ENCODE assay signal across 39 cellular contexts in genomic region chr20:2259731-2260130, GRCh38. TPM values are rescaled to one million over a fixed set of nuclear protein-coding genes. Genes with fewer than 3 reads are reported as not detected.
"Had no signal": no experiment of that assay in that cellular context is flagged by ENCODE, and none has a peak within 500 bp of the region (broad histone marks: within the 10 kb centered on the region; RNA-seq: fewer than 3 reads in every experiment).

No MANE protein-coding gene starts in this region.

- H3K36me3 Mint-ChIP-seq: activated CD4-positive, alpha-beta memory T cell treated with anti-CD3 and anti-CD28 coated beads for 36 hours; activated CD8-positive, alpha-beta memory T cell treated with anti-CD3 and anti-CD28 coated beads, Interleukin-2, amount 10 ng/mL, durations not matched to agents 7 days and 5 days; activated naive CD4-positive, alpha-beta T cell treated with anti-CD3 and anti-CD28 coated beads, Interleukin-2, amount 50 U/mL, for 24 hours; activated naive CD8-positive, alpha-beta T cell treated with anti-CD3 and anti-CD28 coated beads for 36 hours; brain had no signal

- H3K9me3 Mint-ChIP-seq: activated CD4-positive, alpha-beta memory T cell treated with anti-CD3 and anti-CD28 coated beads for 36 hours; activated CD4-positive, alpha-beta T cell treated with anti-CD3 and anti-CD28 coated beads, Interleukin-2, amount 10 ng/mL, durations not matched to agents 24 days and 14 days; activated naive CD4-positive, alpha-beta T cell treated with anti-CD3 and anti-CD28 coated beads for 36 hours; activated naive CD4-positive, alpha-beta T cell treated with anti-CD3 and anti-CD28 coated beads, Interleukin-2, amount 50 U/mL, for 24 hours; activated naive CD8-positive, alpha-beta T cell treated with anti-CD3 and anti-CD28 coated beads for 36 hours; activated naive CD8-positive, alpha-beta T cell treated with anti-CD3 and anti-CD28 coated beads, Interleukin-2, amount 50 U/mL, for 24 hours; activated T-helper 1 cell treated with anti-CD3 and anti-CD28 coated beads, Interleukin-12 subunit alpha, Interleukin-12 subunit beta, Interleukin-2, Interleukin-4 antibody, amounts not matched to agents 30 ng/mL and 10 ng/mL and 1 ng/mL, durations not matched to agents 14 hours and 24 hours and 36 hours; activated T-helper 2 cell treated with anti-CD3 and anti-CD28 coated beads, Interferon-gamma antibody, Interleukin-2, Interleukin-4, amounts not matched to agents 10 μg/mL and 5 μg/mL and 100 μg/mL, durations not matched to agents 14 hours and 24 hours and 36 hours; brain; dendritic cell treated with granulocyte-macrophage colony-stimulating factor and Interleukin-4, amounts not matched to agents 40 ng/mL and 50 ng/mL, for 4 days had no signal

- DNase-seq: activated CD4-positive, alpha-beta memory T cell treated with anti-CD3 and anti-CD28 coated beads for 36 hours; activated CD4-positive, alpha-beta T cell treated with anti-CD3 and anti-CD28 coated beads for 36 hours; activated CD4-positive, alpha-beta T cell treated with anti-CD3 and anti-CD28 coated beads, Interleukin-2, amount 10 ng/mL, durations not matched to agents 24 days and 14 days; activated CD4-positive, CD25-positive, alpha-beta regulatory T cell; activated CD4-positive, CD25-positive, alpha-beta regulatory T cell treated with anti-CD3 and anti-CD28 coated beads, Interleukin-2, amount 50 U/mL, for 72 hours; activated CD8-positive, alpha-beta memory T cell treated with anti-CD3 and anti-CD28 coated beads, Interleukin-2, amount 10 ng/mL, durations not matched to agents 7 days and 5 days; activated CD8-positive, alpha-beta memory T cell treated with anti-CD3 and anti-CD28 coated beads, Interleukin-2, amount 50 U/mL, for 4 hours; activated CD8-positive, alpha-beta T cell treated with anti-CD3 and anti-CD28 coated beads, Interleukin-2, amount 10 ng/mL, durations not matched to agents 7 days and 5 days; activated effector memory CD4-positive, alpha-beta T cell treated with anti-CD3 and anti-CD28 coated beads, Interleukin-2, amount 50 U/mL, for 16 hours; activated naive CD4-positive, alpha-beta T cell treated with anti-CD3 and anti-CD28 coated beads for 36 hours; activated naive CD8-positive, alpha-beta T cell treated with anti-CD3 and anti-CD28 coated beads for 36 hours; activated naive CD8-positive, alpha-beta T cell treated with anti-CD3 and anti-CD28 coated beads, Interleukin-2, amount 50 U/mL, for 24 hours; activated T-cell treated with anti-CD3 and anti-CD28 coated beads, Interleukin-2, amount 50 U/mL, for 1 hour; activated T-cell treated with anti-CD3 and anti-CD28 coated beads, Interleukin-2, amount 50 U/mL, for 48 hours; adrenal gland; amygdala; aorta; central memory CD4-positive, alpha-beta T cell; cerebellar nuclear complex; dorsolateral prefrontal cortex; effector memory CD4-positive, alpha-beta T cell; endodermal cell; foreskin melanocyte; heart right ventricle; T-helper 2 cell had no signal

- ATAC-seq: activated CD4-positive, alpha-beta T cell treated with anti-CD3 and anti-CD28 coated beads for 36 hours; activated CD8-positive, alpha-beta memory T cell treated with anti-CD3 and anti-CD28 coated beads, Interleukin-2, amount 10 ng/mL, durations not matched to agents 7 days and 5 days; activated CD8-positive, alpha-beta T cell treated with anti-CD3 and anti-CD28 coated beads, Interleukin-2, amount 10 ng/mL, durations not matched to agents 7 days and 5 days; activated naive CD8-positive, alpha-beta T cell treated with anti-CD3 and anti-CD28 coated beads, Interleukin-2, amount 50 U/mL, for 24 hours; gastroesophageal sphincter; heart right ventricle had no signal

- H3K4me3 Mint-ChIP-seq: activated CD4-positive, alpha-beta memory T cell treated with anti-CD3 and anti-CD28 coated beads for 36 hours; activated CD4-positive, alpha-beta T cell treated with anti-CD3 and anti-CD28 coated beads for 36 hours; activated CD4-positive, alpha-beta T cell treated with anti-CD3 and anti-CD28 coated beads, Interleukin-2, amount 10 ng/mL, durations not matched to agents 24 days and 14 days; activated CD8-positive, alpha-beta memory T cell treated with anti-CD3 and anti-CD28 coated beads, Interleukin-2, amount 10 ng/mL, durations not matched to agents 7 days and 5 days; activated CD8-positive, alpha-beta T cell treated with anti-CD3 and anti-CD28 coated beads, Interleukin-2, amount 10 ng/mL, durations not matched to agents 7 days and 5 days; activated naive CD4-positive, alpha-beta T cell treated with anti-CD3 and anti-CD28 coated beads for 36 hours; activated naive CD4-positive, alpha-beta T cell treated with anti-CD3 and anti-CD28 coated beads, Interleukin-2, amount 50 U/mL, for 24 hours; activated naive CD8-positive, alpha-beta T cell treated with anti-CD3 and anti-CD28 coated beads for 36 hours; activated naive CD8-positive, alpha-beta T cell treated with anti-CD3 and anti-CD28 coated beads, Interleukin-2, amount 50 U/mL, for 24 hours; activated T-helper 1 cell treated with anti-CD3 and anti-CD28 coated beads, Interleukin-12 subunit alpha, Interleukin-12 subunit beta, Interleukin-2, Interleukin-4 antibody, amounts not matched to agents 30 ng/mL and 10 ng/mL and 1 ng/mL, durations not matched to agents 14 hours and 24 hours and 36 hours; dendritic cell treated with granulocyte-macrophage colony-stimulating factor and Interleukin-4, amounts not matched to agents 40 ng/mL and 50 ng/mL, for 4 days; endodermal cell had no signal

- H3K4me1 Mint-ChIP-seq: activated CD4-positive, alpha-beta T cell treated with anti-CD3 and anti-CD28 coated beads for 36 hours; activated naive CD4-positive, alpha-beta T cell treated with anti-CD3 and anti-CD28 coated beads, Interleukin-2, amount 50 U/mL, for 24 hours; activated naive CD8-positive, alpha-beta T cell treated with anti-CD3 and anti-CD28 coated beads for 36 hours; activated naive CD8-positive, alpha-beta T cell treated with anti-CD3 and anti-CD28 coated beads, Interleukin-2, amount 50 U/mL, for 24 hours had no signal

- H3K4me3 ChIP-seq: adrenal gland, breast epithelium, cardiac muscle cell, coronary artery, dorsolateral prefrontal cortex, gastroesophageal sphincter, heart right ventricle had no signal

- H3K27ac Mint-ChIP-seq: activated CD4-positive, alpha-beta memory T cell treated with anti-CD3 and anti-CD28 coated beads for 36 hours; activated CD4-positive, alpha-beta T cell treated with anti-CD3 and anti-CD28 coated beads for 36 hours; activated CD4-positive, alpha-beta T cell treated with anti-CD3 and anti-CD28 coated beads, Interleukin-2, amount 10 ng/mL, durations not matched to agents 24 days and 14 days; activated CD8-positive, alpha-beta memory T cell treated with anti-CD3 and anti-CD28 coated beads, Interleukin-2, amount 10 ng/mL, durations not matched to agents 7 days and 5 days; activated CD8-positive, alpha-beta T cell treated with anti-CD3 and anti-CD28 coated beads, Interleukin-2, amount 10 ng/mL, durations not matched to agents 7 days and 5 days; activated naive CD4-positive, alpha-beta T cell treated with anti-CD3 and anti-CD28 coated beads for 36 hours; activated naive CD4-positive, alpha-beta T cell treated with anti-CD3 and anti-CD28 coated beads, Interleukin-2, amount 50 U/mL, for 24 hours; activated naive CD8-positive, alpha-beta T cell treated with anti-CD3 and anti-CD28 coated beads for 36 hours; activated naive CD8-positive, alpha-beta T cell treated with anti-CD3 and anti-CD28 coated beads, Interleukin-2, amount 50 U/mL, for 24 hours; activated T-helper 1 cell treated with anti-CD3 and anti-CD28 coated beads, Interleukin-12 subunit alpha, Interleukin-12 subunit beta, Interleukin-2, Interleukin-4 antibody, amounts not matched to agents 30 ng/mL and 10 ng/mL and 1 ng/mL, durations not matched to agents 14 hours and 24 hours and 36 hours; activated T-helper 2 cell treated with anti-CD3 and anti-CD28 coated beads, Interferon-gamma antibody, Interleukin-2, Interleukin-4, amounts not matched to agents 10 μg/mL and 5 μg/mL and 100 μg/mL, durations not matched to agents 14 hours and 24 hours and 36 hours; dendritic cell treated with granulocyte-macrophage colony-stimulating factor and Interleukin-4, amounts not matched to agents 40 ng/mL and 50 ng/mL, for 4 days; endodermal cell had no signal

- H3K36me3 ChIP-seq: adrenal gland, breast epithelium, cardiac muscle cell, gastroesophageal sphincter, heart right ventricle had no signal

- H3K27ac ChIP-seq: adrenal gland, breast epithelium, cardiac muscle cell, coronary artery, dorsolateral prefrontal cortex, gastroesophageal sphincter, heart right ventricle had no signal

- H3K4me1 ChIP-seq: adrenal gland, breast epithelium, gastroesophageal sphincter had no signal

- H3K9me3 ChIP-seq: adrenal gland, breast epithelium, gastroesophageal sphincter, heart right ventricle had no signal

- H3K27me3 Mint-ChIP-seq: brain had no signal

- H3K27me3 ChIP-seq: adrenal gland, breast epithelium, cardiac muscle cell had no signal

RNA-seq across cellular contexts. Expression of gene TGM3, which starts 36.1 kb away (rescaled TPM):
- total RNA-seq: activated CD4-positive, alpha-beta memory T cell treated with anti-CD3 and anti-CD28 coated beads for 36 hours; activated CD4-positive, alpha-beta T cell treated with anti-CD3 and anti-CD28 coated beads for 36 hours; activated CD4-positive, alpha-beta T cell treated with anti-CD3 and anti-CD28 coated beads, Interleukin-2, amount 10 ng/mL, durations not matched to agents 24 days and 14 days; activated CD8-positive, alpha-beta memory T cell treated with anti-CD3 and anti-CD28 coated beads for 36 hours; activated CD8-positive, alpha-beta memory T cell treated with anti-CD3 and anti-CD28 coated beads, Interleukin-2, amount 10 ng/mL, durations not matched to agents 7 days and 5 days; activated CD8-positive, alpha-beta T cell treated with anti-CD3 and anti-CD28 coated beads, Interleukin-2, amount 10 ng/mL, durations not matched to agents 7 days and 5 days; activated naive CD4-positive, alpha-beta T cell treated with anti-CD3 and anti-CD28 coated beads for 36 hours; activated naive CD8-positive, alpha-beta T cell treated with anti-CD3 and anti-CD28 coated beads for 36 hours; activated T-helper 1 cell treated with anti-CD3 and anti-CD28 coated beads, Interleukin-12 subunit alpha, Interleukin-12 subunit beta, Interleukin-2, Interleukin-4 antibody, amounts not matched to agents 30 ng/mL and 10 ng/mL and 1 ng/mL, durations not matched to agents 14 hours and 24 hours and 36 hours; activated T-helper 2 cell treated with anti-CD3 and anti-CD28 coated beads, Interferon-gamma antibody, Interleukin-2, Interleukin-4, amounts not matched to agents 10 μg/mL and 5 μg/mL and 100 μg/mL, durations not matched to agents 14 hours and 24 hours and 36 hours; aorta; breast epithelium; cardiac muscle cell; epithelial cell of proximal tubule; fibroblast of villous mesenchyme; glomerular endothelial cell; heart right ventricle; T-helper 1 cell treated with Interleukin-12 subunit alpha and Interleukin-12 subunit beta and Interleukin-4 antibody, amounts not matched to agents 30 ng/mL and 1 ng/mL, for 36 hours had no signal
